Comparison of ENCODE assay signal across 27 cellular contexts in genomic region chr10:13542533-13542932, GRCh38.
"Had no signal": no experiment of that assay in that cellular context is flagged by ENCODE, and none has a peak within 500 bp of the region (broad histone marks: within the 10 kb centered on the region; RNA-seq: fewer than 3 reads in every experiment).

No MANE protein-coding gene starts in this region.

- H3K4me3 ChIP-seq: colonic mucosa, coronary artery, dorsolateral prefrontal cortex, esophagus muscularis mucosa, esophagus squamous epithelium, gastrocnemius medialis, gastroesophageal sphincter, heart left ventricle, heart right ventricle had no signal

- H3K27ac ChIP-seq: colonic mucosa, coronary artery, dorsolateral prefrontal cortex, epithelial cell of prostate, esophagus muscularis mucosa, esophagus squamous epithelium, foreskin keratinocyte, gastrocnemius medialis, gastroesophageal sphincter, heart left ventricle, heart right ventricle had no signal

- ATAC-seq: effector memory CD8-positive, alpha-beta T cell; esophagus mucosa; foreskin keratinocyte; gastrocnemius medialis; gastroesophageal sphincter; heart left ventricle; heart right ventricle had no signal

- FAIRE-seq: colon, endometrium, endothelial cell of umbilical vein, frontal cortex had no signal

- H3K4me1 ChIP-seq: colonic mucosa, esophagus muscularis mucosa, esophagus squamous epithelium, foreskin keratinocyte, gastrocnemius medialis, gastroesophageal sphincter, heart left ventricle, heart right ventricle had no signal

- H3K27me3 ChIP-seq: colonic mucosa had no signal

- DNase-seq: colonic mucosa; cortex of kidney; dermis blood vessel endothelial cell; dorsolateral prefrontal cortex; effector CD8-positive, alpha-beta T cell; effector memory CD4-positive, alpha-beta T cell; effector memory CD8-positive, alpha-beta T cell; endodermal cell; erythroblast; esophagus squamous epithelium; foreskin fibroblast; foreskin keratinocyte; foreskin melanocyte; gastrocnemius medialis; glutamatergic neuron; head of caudate nucleus; heart left ventricle; heart right ventricle had no signal

- H3K9me3 ChIP-seq: colonic mucosa, esophagus muscularis mucosa, esophagus squamous epithelium, gastrocnemius medialis, gastroesophageal sphincter, heart left ventricle, heart right ventricle had no signal

- H3K36me3 ChIP-seq: colonic mucosa, esophagus muscularis mucosa, esophagus squamous epithelium, gastrocnemius medialis, gastroesophageal sphincter, heart left ventricle, heart right ventricle had no signal
